8 cellular contexts compared by ENCODE assay signal in the genomic region with DNA sequence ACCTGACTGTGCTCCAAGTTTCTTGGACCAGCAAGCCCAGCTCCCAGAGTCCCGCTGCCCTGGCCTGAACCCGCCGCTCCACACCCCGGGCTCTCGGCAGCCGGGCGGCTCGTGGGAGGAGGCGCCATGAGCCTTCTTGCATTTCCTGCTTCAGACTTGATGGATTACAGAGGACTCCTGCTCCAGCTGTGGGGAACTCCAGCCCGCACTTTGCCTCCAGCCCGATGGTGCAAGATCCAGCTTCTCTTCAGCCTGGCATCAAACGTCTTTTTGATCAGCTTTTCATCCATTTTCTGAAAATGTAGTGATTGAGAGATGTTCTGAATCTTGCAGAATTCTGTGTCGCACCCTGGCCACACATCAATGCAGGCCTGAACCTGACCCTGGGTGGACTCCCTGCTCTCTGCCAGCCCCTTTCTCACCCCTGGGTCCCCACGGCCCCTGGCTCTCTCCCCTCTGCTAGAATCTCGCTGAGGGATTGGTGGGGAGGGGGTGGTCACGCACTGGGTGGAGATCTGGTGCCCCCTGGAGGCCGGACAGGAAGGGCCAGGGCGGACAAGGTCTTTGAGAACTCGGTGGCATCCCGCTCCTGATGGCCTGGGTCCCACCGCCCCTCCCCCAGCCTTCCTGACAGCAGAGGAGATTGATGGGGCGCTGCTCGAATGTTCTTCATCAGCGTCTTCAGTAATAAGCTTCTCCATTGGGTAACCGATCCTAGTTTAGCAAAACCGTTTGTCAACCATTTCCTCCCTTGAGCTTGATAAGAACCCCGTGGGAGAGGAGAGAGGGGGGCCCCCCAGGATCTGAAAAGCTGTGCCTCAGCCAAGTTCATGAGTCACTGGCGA. TPM values are rescaled to one million over a fixed set of nuclear protein-coding genes. Genes with fewer than 3 reads are reported as not detected.
A peak's percentile ranks its signal among the peaks of the same experiment; 100 is the strongest.
DNase-seq lines count a peak whose midpoint lies in the region; ATAC-seq and TF ChIP-seq lines count a peak whose summit lies in the region.

No MANE protein-coding gene starts in this region.

- H3K27ac ChIP-seq in caudate nucleus (ENCODE audit: low read depth, low read length) = peak overlapping the region; percentile 97

- H3K27me3 Mint-ChIP-seq in activated B cell treated with CpG ODN at 0.5 μM for 24 hours = peaks cover 7% of the 10 kb centered on the region

- CTCF ChIA-PET in activated B cell treated with CpG ODN at 0.5 μM for 24 hours (lab: Charles Lee) = interaction anchor here (0.7 to 2.7 kb wide), 17 partner anchors 9 to 747 kb away, joined by 3 to 21 read pairs (median 4); a partner anchor contains a TSS

- H3K9me3 Mint-ChIP-seq in activated B cell treated with CpG ODN at 0.5 μM for 24 hours = no peaks in the 10 kb centered on the region

- TF ChIP-seq CTCF in activated B cell treated with CpG ODN at 0.5 μM for 24 hours (IDR thresholded peaks at IDR 0.05) = no peak

- H3K36me3 Mint-ChIP-seq in activated B cell treated with CpG ODN at 0.5 μM for 24 hours (ENCODE audit: low read depth) = no peaks in the 10 kb centered on the region

- H3K27ac Mint-ChIP-seq in activated B cell treated with CpG ODN at 0.5 μM for 24 hours = no peak overlapping the region

- peak; percentile 41 for DNase-seq in NCI-H2029 (lab: John Stamatoyannopoulos, UW)
- DNase-seq in NCI-H2029 treated with DMSO at 0.1 percent for 48 hours (lab: John Stamatoyannopoulos, UW) = no peak
- DNase-seq in NCI-H2196 (lab: John Stamatoyannopoulos, UW; ENCODE audit: unreplicated experiment) = peak; percentile 81
- DNase-seq in activated B cell treated with CpG ODN at 0.5 μM for 24 hours = peak; percentile 58
- DNase-seq in caudate nucleus (lab: John Stamatoyannopoulos, UW) = peak in 60 of 61 donors; percentile 20 to 95 (median 72)
- DNase-seq in iris pigment epithelial cell (ENCODE audit: low read depth) = peak; percentile 93
- peak; percentile 82 for DNase-seq in smooth muscle cell of the brain vasculature (ENCODE audit: low read depth, low spot score)

- peak overlapping the region; percentile 69 for H3K4me3 Mint-ChIP-seq in activated B cell treated with CpG ODN at 0.5 μM for 24 hours

- intact Hi-C loops in activated B cell treated with CpG ODN at 0.5 μM for 24 hours (cut with micrococcal nuclease) = loop anchor here (1.0 to 5.0 kb wide), 3 partner anchors 108 to 487 kb away; a partner anchor contains a TSS

- H3K4me1 Mint-ChIP-seq in activated B cell treated with CpG ODN at 0.5 μM for 24 hours = peaks cover 33% of the 10 kb centered on the region

- POLR2A ChIA-PET in activated B cell treated with CpG ODN at 0.5 μM for 24 hours (lab: Charles Lee) = interaction anchor here (0.6 to 3.1 kb wide), 9 partner anchors 14 to 1384 kb away, joined by 3 to 24 read pairs (median 4); a partner anchor contains a TSS

- ATAC-seq in activated B cell treated with CpG ODN at 0.5 μM for 24 hours (ENCODE audit: low read depth) = peak; percentile 84
- no peak for ATAC-seq in GM18520 (IDR thresholded peaks at IDR 0.05; ENCODE audit: unreplicated experiment)

RNA-seq across cellular contexts. Expression of a gene that starts 12.1 kb away (rescaled TPM):
- 0.12 and 0.18 TPM in 2 replicates for total RNA-seq in activated B cell treated with CpG ODN at 0.5 μM for 24 hours
